In the genomic region with DNA sequence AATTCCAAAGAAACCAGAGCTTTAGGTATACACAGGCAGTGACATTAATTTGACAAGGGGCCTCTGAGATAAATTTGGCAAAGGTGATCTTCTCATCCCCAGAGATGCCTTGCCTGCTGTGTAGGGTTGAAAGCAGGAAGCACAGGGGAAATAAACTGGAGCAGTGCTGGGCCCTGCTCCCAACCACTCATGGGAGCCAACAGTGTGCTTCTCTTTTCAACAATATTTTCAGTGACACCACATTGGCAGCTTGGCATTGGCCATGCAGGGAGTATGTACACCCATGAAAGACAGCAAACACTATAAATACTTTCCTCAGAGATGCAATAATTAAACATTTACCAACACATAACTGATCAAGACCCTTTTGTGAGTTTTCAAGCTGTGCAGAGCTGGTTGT, we compare ENCODE assay signal across 27 cellular contexts.
"Had no signal": no experiment of that assay in that cellular context is flagged by ENCODE, and none has a peak within 500 bp of the region (broad histone marks: within the 10 kb centered on the region; RNA-seq: fewer than 3 reads in every experiment).

No MANE protein-coding gene starts in this region.

- H3K27ac ChIP-seq: hepatocyte, lower lobe of right lung, neural progenitor cell, neutrophil, parathyroid adenoma, psoas muscle, skin epidermis, suprapubic skin, thoracic aorta, upper lobe of right lung had no signal

- DNase-seq: head of caudate nucleus; islet precursor cell; lower lobe of right lung; mammary epithelial cell; mesenchymal stem cell; naive thymus-derived CD8-positive, alpha-beta T cell; nephron progenitor cell; occipital lobe; psoas muscle; stimulated activated CD4-positive, alpha-beta T cell treated with anti-CD3 and anti-CD28 coated beads, Interleukin-12 subunit alpha, Interleukin-12 subunit beta, amount 100 ng/mL, for 4 hours; stimulated activated CD4-positive, alpha-beta T cell treated with anti-CD3 and anti-CD28 coated beads, Interleukin-15, amount 100 ng/mL, for 24 hours; stimulated activated CD4-positive, alpha-beta T cell treated with anti-CD3 and anti-CD28 coated beads, Interleukin-2, amount 100 ng/mL, for 24 hours; stimulated activated CD4-positive, alpha-beta T cell treated with anti-CD3 and anti-CD28 coated beads, Interleukin-4, amount 100 ng/mL, for 1 hour; stimulated activated naive CD4-positive, alpha-beta T cell; tibial artery; trophoblast cell; upper lobe of right lung had no signal

- ATAC-seq: left lobe of liver; lower lobe of right lung; naive thymus-derived CD8-positive, alpha-beta T cell; psoas muscle; sciatic nerve; stimulated activated effector memory CD8-positive, alpha-beta T cell treated with anti-CD3 and anti-CD28 coated beads, Interleukin-12 subunit alpha, Interleukin-12 subunit beta, amount 100 ng/mL, for 72 hours; upper lobe of right lung had no signal

- H3K4me1 ChIP-seq: lower lobe of right lung, neural progenitor cell, parathyroid adenoma, psoas muscle, upper lobe of right lung had no signal

- H3K4me3 ChIP-seq: hepatocyte, lower lobe of right lung, neural progenitor cell, psoas muscle, skin epidermis, suprapubic skin, thoracic aorta, tibial artery, upper lobe of right lung had no signal

- H3K27me3 ChIP-seq: hepatocyte, neural progenitor cell, neutrophil, suprapubic skin, tibial artery, upper lobe of right lung had no signal

- H3K9me3 ChIP-seq: lower lobe of right lung, neutrophil, psoas muscle, suprapubic skin, thoracic aorta, tibial artery, upper lobe of right lung had no signal

- H3K36me3 ChIP-seq: lower lobe of right lung, neural progenitor cell, neutrophil, suprapubic skin, thoracic aorta, tibial artery, upper lobe of right lung had no signal
